In the genomic region with DNA sequence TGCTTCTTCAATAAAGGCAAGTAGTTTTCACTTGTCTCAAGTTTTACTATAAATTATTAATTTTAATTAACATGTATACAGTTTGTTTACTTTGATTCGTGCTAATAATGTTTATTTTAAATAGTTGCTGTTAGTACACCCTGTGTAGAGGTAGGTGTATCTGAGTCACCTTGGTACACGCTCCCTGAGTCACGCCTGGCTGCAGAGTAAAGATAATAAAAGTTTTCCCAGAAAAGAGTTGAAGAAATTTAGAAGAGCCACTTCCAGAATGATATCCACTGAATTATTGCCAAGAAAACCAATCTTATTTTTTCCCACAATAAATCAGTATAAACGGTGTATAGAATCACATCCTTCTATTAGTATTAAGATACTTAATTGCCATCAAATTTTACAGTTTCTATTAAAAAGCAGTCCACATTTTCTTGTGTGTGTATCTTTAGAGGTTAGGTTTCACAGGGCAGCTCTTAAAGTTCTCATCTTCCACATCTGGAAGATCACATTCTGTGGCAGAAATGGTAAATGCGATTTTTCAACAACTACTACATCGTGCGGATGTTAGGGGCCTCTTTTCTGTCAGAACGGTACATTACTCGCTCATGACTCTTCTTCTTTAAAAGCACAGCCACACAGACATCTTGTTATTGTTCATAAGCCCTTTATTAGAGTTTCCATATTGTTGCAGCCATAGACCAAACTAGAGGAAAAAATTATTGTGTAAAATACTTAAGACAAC, we compare ENCODE assay signal across 19 cellular contexts. TPM values are rescaled to one million over a fixed set of nuclear protein-coding genes. Genes with fewer than 3 reads are reported as not detected.
DNase-seq lines count a peak whose midpoint lies in the region; ATAC-seq and TF ChIP-seq lines count a peak whose summit lies in the region.
"Had no signal": no experiment of that assay in that cellular context is flagged by ENCODE, and none has a peak within 500 bp of the region (broad histone marks: within the 10 kb centered on the region; RNA-seq: fewer than 3 reads in every experiment).

No MANE protein-coding gene starts in this region.

- peak overlapping the region; percentile 77 for H3K27ac Mint-ChIP-seq in activated CD4-positive, alpha-beta memory T cell treated with anti-CD3 and anti-CD28 coated beads for 36 hours
- H3K27ac Mint-ChIP-seq in activated CD4-positive, alpha-beta memory T cell treated with anti-CD3 and anti-CD28 coated beads, Interleukin-2, amount 10 ng/mL, durations not matched to agents 7 days and 5 days, result no peak overlapping the region
- no peak overlapping the region for H3K27ac Mint-ChIP-seq in glutamatergic neuron (ENCODE audit: unreplicated experiment)
- H3K27ac Mint-ChIP-seq: type B pancreatic cell had no signal

- H3K9me2 ChIP-seq in PC-3 (replicated peaks; ENCODE audit: low read length), result no peaks in the 10 kb centered on the region

- no peak for TF ChIP-seq EP300 in esophagus muscularis mucosa (IDR thresholded peaks at IDR 0.05)

- H4K20me1 ChIP-seq in PC-3 (ENCODE audit: low read length), result no peaks in the 10 kb centered on the region

- peaks cover 27% of the 10 kb centered on the region for H3K36me3 Mint-ChIP-seq in activated CD4-positive, alpha-beta memory T cell treated with anti-CD3 and anti-CD28 coated beads for 36 hours
- H3K36me3 Mint-ChIP-seq in activated CD4-positive, alpha-beta memory T cell treated with anti-CD3 and anti-CD28 coated beads, Interleukin-2, amount 10 ng/mL, durations not matched to agents 7 days and 5 days (ENCODE audit: low read depth), result peaks cover 28% of the 10 kb centered on the region
- no peaks in the 10 kb centered on the region for H3K36me3 Mint-ChIP-seq in glutamatergic neuron (ENCODE audit: unreplicated experiment)
- H3K36me3 Mint-ChIP-seq: naive B cell had no signal

- H3K9ac ChIP-seq in PC-3 (ENCODE audit: low read length), result peak overlapping the region; percentile 18; the same call in 1 of the 2 replicates

- no peaks in the 10 kb centered on the region for H3K27me3 Mint-ChIP-seq in activated CD4-positive, alpha-beta memory T cell treated with anti-CD3 and anti-CD28 coated beads for 36 hours
- no peaks in the 10 kb centered on the region for H3K27me3 Mint-ChIP-seq in activated CD4-positive, alpha-beta memory T cell treated with anti-CD3 and anti-CD28 coated beads, Interleukin-2, amount 10 ng/mL, durations not matched to agents 7 days and 5 days
- no peaks in the 10 kb centered on the region for H3K27me3 Mint-ChIP-seq in glutamatergic neuron (ENCODE audit: unreplicated experiment)
- H3K27me3 Mint-ChIP-seq: naive B cell, type B pancreatic cell had no signal

- H3K9me3 Mint-ChIP-seq in activated CD4-positive, alpha-beta memory T cell treated with anti-CD3 and anti-CD28 coated beads for 36 hours, result no peaks in the 10 kb centered on the region
- H3K9me3 Mint-ChIP-seq in activated CD4-positive, alpha-beta memory T cell treated with anti-CD3 and anti-CD28 coated beads, Interleukin-2, amount 10 ng/mL, durations not matched to agents 7 days and 5 days, result no peaks in the 10 kb centered on the region
- H3K9me3 Mint-ChIP-seq in glutamatergic neuron (ENCODE audit: unreplicated experiment), result peaks cover 1% of the 10 kb centered on the region
- H3K9me3 Mint-ChIP-seq: type B pancreatic cell had no signal

- H3K27ac ChIP-seq in PC-3 (ENCODE audit: low read length) (peak overlapping the region; percentile 59), esophagus muscularis mucosa (replicated peaks in 1 of 4) (peak overlapping the region in 3 of 4 donors; percentile 43 to 60 (median 45))
- H3K27ac ChIP-seq: ascending aorta, esophagus squamous epithelium, right atrium auricular region, SK-N-MC had no signal

- no peaks in the 10 kb centered on the region for H3F3A ChIP-seq in PC-3 (ENCODE audit: low read length, unreplicated experiment)

- TF ChIP-seq CTCF in PC-3 (conservative IDR thresholded peaks at IDR 0.05; ENCODE audit: low read depth, low read length) (no peak), esophagus muscularis mucosa (IDR thresholded peaks at IDR 0.05) (no peak), glutamatergic neuron (IDR thresholded peaks at IDR 0.05; ENCODE audit: partially characterized antibody, unreplicated experiment) (no peak)

- ATAC-seq in PC-3 (peak; percentile 90), GM21786 (IDR thresholded peaks at IDR 0.05; ENCODE audit: unreplicated experiment) (no peak), HG02885 (IDR thresholded peaks at IDR 0.05; ENCODE audit: poor library complexity, unreplicated experiment) (no peak)

- peaks cover 47% of the 10 kb centered on the region for H3K4me1 Mint-ChIP-seq in activated CD4-positive, alpha-beta memory T cell treated with anti-CD3 and anti-CD28 coated beads for 36 hours (ENCODE audit: low read depth)
- H3K4me1 Mint-ChIP-seq in activated CD4-positive, alpha-beta memory T cell treated with anti-CD3 and anti-CD28 coated beads, Interleukin-2, amount 10 ng/mL, durations not matched to agents 7 days and 5 days, result peaks cover 14% of the 10 kb centered on the region
- no peaks in the 10 kb centered on the region for H3K4me1 Mint-ChIP-seq in glutamatergic neuron (ENCODE audit: low read depth, unreplicated experiment)

- no peaks in the 10 kb centered on the region for H3K9me3 ChIP-seq in PC-3 (ENCODE audit: low read length)
- no peaks in the 10 kb centered on the region for H3K9me3 ChIP-seq in esophagus muscularis mucosa
- H3K9me3 ChIP-seq: ascending aorta, esophagus squamous epithelium, right atrium auricular region had no signal

- CTCF ChIA-PET in activated CD4-positive, alpha-beta memory T cell treated with anti-CD3 and anti-CD28 coated beads for 36 hours (lab: Charles Lee), result interaction anchor here (2.5 kb wide), 1 partner anchor 15 kb away, joined by 10 read pairs; no protein-coding TSS in a partner anchor
- CTCF ChIA-PET in activated CD4-positive, alpha-beta memory T cell treated with anti-CD3 and anti-CD28 coated beads, Interleukin-2, amount 10 ng/mL, durations not matched to agents 7 days and 5 days (lab: Charles Lee), result interaction anchor here (1.1 kb wide), 1 partner anchor 15 kb away, joined by 3 read pairs; no protein-coding TSS in a partner anchor
- CTCF ChIA-PET in PC-3 (lab: Charles Lee), result interaction anchor here (0.6 kb wide), 1 partner anchor 14 kb away, joined by 3 read pairs; no protein-coding TSS in a partner anchor

- H3K36me3 ChIP-seq in PC-3 (ENCODE audit: low read depth, low read length) (no peaks in the 10 kb centered on the region), esophagus muscularis mucosa (no peaks in the 10 kb centered on the region)
- H3K36me3 ChIP-seq: ascending aorta, esophagus squamous epithelium, right atrium auricular region had no signal

- H3K4me3 Mint-ChIP-seq in activated CD4-positive, alpha-beta memory T cell treated with anti-CD3 and anti-CD28 coated beads for 36 hours, result no peak overlapping the region
- no peak overlapping the region for H3K4me3 Mint-ChIP-seq in activated CD4-positive, alpha-beta memory T cell treated with anti-CD3 and anti-CD28 coated beads, Interleukin-2, amount 10 ng/mL, durations not matched to agents 7 days and 5 days
- H3K4me3 Mint-ChIP-seq in glutamatergic neuron (ENCODE audit: unreplicated experiment), result no peak overlapping the region
- H3K4me3 Mint-ChIP-seq: naive B cell, type B pancreatic cell had no signal

- WGBS in esophagus muscularis mucosa, result 58% methylated on average over 9 of the region's 9 CpGs

- no peaks in the 10 kb centered on the region for H3K79me2 ChIP-seq in PC-3 (ENCODE audit: low read length)

- H3K4me2 ChIP-seq in PC-3 (ENCODE audit: low read length), result peak overlapping the region; percentile 46

- intact Hi-C loops in activated CD4-positive, alpha-beta memory T cell treated with anti-CD3 and anti-CD28 coated beads for 36 hours (cut with micrococcal nuclease), result loop anchor here (1.0 kb wide), 1 partner anchor 8 kb away; no protein-coding TSS in a partner anchor
- intact Hi-C loops in PC-3 (cut with micrococcal nuclease), result no loop called here
- intact Hi-C loops in esophagus muscularis mucosa (cut with DNase I), result no loop called here

- no peak for TF ChIP-seq POLR2A in esophagus muscularis mucosa (IDR thresholded peaks at IDR 0.05; ENCODE audit: low read depth)

- DNase-seq in activated CD4-positive, alpha-beta memory T cell treated with anti-CD3 and anti-CD28 coated beads for 36 hours, result no peak
- no peak for DNase-seq in activated CD4-positive, alpha-beta memory T cell treated with anti-CD3 and anti-CD28 coated beads, Interleukin-2, amount 10 ng/mL, durations not matched to agents 7 days and 5 days
- DNase-seq in PC-3 (peak; percentile 56), esophagus muscularis mucosa (ENCODE audit: extremely low spot score) (no peak), renal cortical epithelial cell (ENCODE audit: low read depth) (peak; percentile 64), glutamatergic neuron (no peak)
- DNase-seq: dorsolateral prefrontal cortex; esophagus squamous epithelium; hippocampal formation; naive B cell; NCI-H1930; NCI-H510A treated with DMSO at 0.1 percent for 48 hours; stimulated activated CD8-positive, alpha-beta memory T cell treated with anti-CD3 and anti-CD28 coated beads, Interleukin-4, amount 100 ng/mL, for 48 hours had no signal

- H3K27me3 ChIP-seq in PC-3 (ENCODE audit: low read length) (no peaks in the 10 kb centered on the region), esophagus muscularis mucosa (no peaks in the 10 kb centered on the region)
- H3K27me3 ChIP-seq: ascending aorta, dorsolateral prefrontal cortex, esophagus squamous epithelium, right atrium auricular region had no signal

- no peak overlapping the region for H2AFZ ChIP-seq in PC-3 (ENCODE audit: low read length)

- BruUV-seq in PC-3 (replicated peaks; lab: Mats Ljungman, UMichigan), result no TSS peak

- H3K4me1 ChIP-seq in PC-3 (ENCODE audit: insufficient read depth, low read length) (peaks cover 20% of the 10 kb centered on the region), esophagus muscularis mucosa (peaks cover 5 to 40% (median 36%) of the 10 kb centered on the region in 4 donors)
- H3K4me1 ChIP-seq: right atrium auricular region had no signal

- POLR2A ChIA-PET in activated CD4-positive, alpha-beta memory T cell treated with anti-CD3 and anti-CD28 coated beads for 36 hours (lab: Charles Lee), result interaction anchor here (0.6 kb wide), 1 partner anchor 124 kb away, joined by 3 read pairs; the partner anchor contains the start of gene LEF1
- POLR2A ChIA-PET in activated CD4-positive, alpha-beta memory T cell treated with anti-CD3 and anti-CD28 coated beads, Interleukin-2, amount 10 ng/mL, durations not matched to agents 7 days and 5 days (lab: Charles Lee), result no interaction called here
- POLR2A ChIA-PET in PC-3 (lab: Charles Lee; ENCODE audit: unreplicated experiment), result no interaction called here

- H3K4me3 ChIP-seq in PC-3 (ENCODE audit: low read length), result peak overlapping the region; percentile 11; the same call in 1 of the 2 replicates
- H3K4me3 ChIP-seq in esophagus muscularis mucosa, result no peak overlapping the region
- H3K4me3 ChIP-seq: ascending aorta, dorsolateral prefrontal cortex, esophagus squamous epithelium, right atrium auricular region, SK-N-MC had no signal

RNA-seq across cellular contexts. Expression of gene HADH, which starts 55.4 kb away (rescaled TPM):
- 10 to 100 TPM; 49.0 to 50.6 TPM for total RNA-seq in activated CD4-positive, alpha-beta memory T cell treated with anti-CD3 and anti-CD28 coated beads for 36 hours
- total RNA-seq in activated CD4-positive, alpha-beta memory T cell treated with anti-CD3 and anti-CD28 coated beads, Interleukin-2, amount 10 ng/mL, durations not matched to agents 7 days and 5 days, result 10 to 100 TPM; 38.0 to 38.6 TPM
- total RNA-seq in PC-3 (2014; rRNA removed) (10.8 and 17.5 TPM in 2 replicates), esophagus muscularis mucosa (100 to 1,000 TPM in 3 of 4 donors, 10 to 100 TPM in 1; 60.8 to 176 (median 108) TPM), renal cortical epithelial cell (15.1 and 41.7 TPM in 2 replicates), glutamatergic neuron (ENCODE audit: unreplicated experiment) (10.8 TPM)

Comparison
In these comparisons a context has a peak if more than half of its experiments do, and no peak if none do; other contexts are left out.
1. DNase-seq: peak in PC-3 (single experiment) and renal cortical epithelial cell (single experiment); none in activated CD4-positive, alpha-beta memory T cell treated with anti-CD3 and anti-CD28 coated beads for 36 hours (single experiment), activated CD4-positive, alpha-beta memory T cell treated with anti-CD3 and anti-CD28 coated beads, Interleukin-2, amount 10 ng/mL, durations not matched to agents 7 days and 5 days (single experiment), esophagus muscularis mucosa (single experiment) and glutamatergic neuron (single experiment).